ENCODE assay signal across 13 cellular contexts in the genomic region with DNA sequence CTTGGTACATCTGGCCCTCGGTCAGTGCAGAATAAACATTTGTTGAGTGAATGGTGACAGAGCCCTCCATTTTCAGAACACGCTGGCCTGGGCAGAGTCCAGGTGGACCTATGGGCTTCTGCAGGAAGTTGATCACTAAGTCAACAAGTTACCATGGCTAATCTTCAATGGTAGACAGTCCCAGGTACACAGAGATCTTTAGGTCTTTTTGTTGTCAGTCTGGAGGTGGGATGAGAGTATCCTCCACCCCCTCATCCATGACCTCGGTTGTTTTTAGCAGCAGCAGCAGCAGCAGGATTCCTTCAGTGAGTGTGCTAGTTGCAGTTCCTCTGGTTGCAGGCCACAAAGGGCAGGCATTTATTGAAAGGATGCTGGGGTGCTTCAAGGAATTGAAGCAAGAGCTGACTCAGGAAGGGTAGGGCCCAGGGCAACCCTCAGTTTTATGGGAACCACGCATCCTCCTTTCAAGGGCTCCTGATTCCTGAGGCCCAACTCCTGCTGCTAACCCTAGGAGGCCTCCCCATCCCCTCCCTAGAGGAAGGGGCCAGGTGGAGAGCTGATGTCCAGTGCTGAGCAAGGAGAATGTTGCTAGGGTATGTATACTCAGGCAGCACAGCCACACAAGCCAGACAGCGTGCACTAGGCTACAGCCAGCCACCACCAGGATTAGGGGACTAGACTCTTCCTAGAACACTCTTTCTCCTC. TPM values are rescaled to one million over a fixed set of nuclear protein-coding genes. Genes with fewer than 3 reads are reported as not detected.
DNase-seq lines count a peak whose midpoint lies in the region; ATAC-seq and TF ChIP-seq lines count a peak whose summit lies in the region.
"Had no signal": no experiment of that assay in that cellular context is flagged by ENCODE, and none has a peak within 500 bp of the region (broad histone marks: within the 10 kb centered on the region; RNA-seq: fewer than 3 reads in every experiment).

No MANE protein-coding gene starts in this region.

- H3K4me1 ChIP-seq in ascending aorta (no peaks in the 10 kb centered on the region), mesenchymal stem cell (ENCODE audit: control insufficient read depth, insufficient read depth, low read depth, low read length) (peaks cover 14% of the 10 kb centered on the region), transverse colon (peaks cover 0 to 26% (median 5%) of the 10 kb centered on the region in 4 donors)

- H3K27ac Mint-ChIP-seq in activated CD8-positive, alpha-beta T cell treated with anti-CD3 and anti-CD28 coated beads for 36 hours: peak overlapping the region; percentile 5
- H3K27ac Mint-ChIP-seq in activated CD8-positive, alpha-beta T cell treated with anti-CD3 and anti-CD28 coated beads, Interleukin-2, amount 10 ng/mL, durations not matched to agents 7 days and 5 days: no peak overlapping the region

- no peak for TF ChIP-seq EP300 in transverse colon (IDR thresholded peaks at IDR 0.05; ENCODE audit: low read depth)

- WGBS in mesenchymal stem cell: 80% methylated on average over 4 of the region's 5 CpGs
- 66% methylated on average over 5 of the region's 5 CpGs; no CpG with 5 or more reads in 1 of the 2 donors for WGBS in transverse colon (ENCODE audit: low coverage in 1 of 2), 2 donors

- H3K27me3 ChIP-seq in ascending aorta: no peaks in the 10 kb centered on the region
- no peaks in the 10 kb centered on the region for H3K27me3 ChIP-seq in mesenchymal stem cell (ENCODE audit: control insufficient read depth in 1 of 2, insufficient read depth in 1 of 2, low read length in 2 of 2)
- no peaks in the 10 kb centered on the region for H3K27me3 ChIP-seq in transverse colon
- H3K27me3 ChIP-seq: thyroid gland had no signal

- no peaks in the 10 kb centered on the region for H3K27me3 Mint-ChIP-seq in activated CD8-positive, alpha-beta T cell treated with anti-CD3 and anti-CD28 coated beads for 36 hours
- no peaks in the 10 kb centered on the region for H3K27me3 Mint-ChIP-seq in activated CD8-positive, alpha-beta T cell treated with anti-CD3 and anti-CD28 coated beads, Interleukin-2, amount 10 ng/mL, durations not matched to agents 7 days and 5 days (ENCODE audit: low read depth)

- H2AFZ ChIP-seq in mesenchymal stem cell (ENCODE audit: low read depth, low read length): no peak overlapping the region

- H3K36me3 Mint-ChIP-seq in activated CD8-positive, alpha-beta T cell treated with anti-CD3 and anti-CD28 coated beads for 36 hours (ENCODE audit: low read depth): no peaks in the 10 kb centered on the region
- H3K36me3 Mint-ChIP-seq in activated CD8-positive, alpha-beta T cell treated with anti-CD3 and anti-CD28 coated beads, Interleukin-2, amount 10 ng/mL, durations not matched to agents 7 days and 5 days (ENCODE audit: low read depth): no peaks in the 10 kb centered on the region

- H3K4me3 ChIP-seq in ascending aorta: no peak overlapping the region
- peak overlapping the region in 1 of 2 experiments; percentile 77 for H3K4me3 ChIP-seq in mesenchymal stem cell (ENCODE audit: insufficient read depth in 1 of 2, low read depth in 1 of 2, low read length in 2 of 2)
- no peak overlapping the region for H3K4me3 ChIP-seq in transverse colon

- no peak for TF ChIP-seq CTCF in activated CD8-positive, alpha-beta T cell treated with anti-CD3 and anti-CD28 coated beads for 36 hours (IDR thresholded peaks at IDR 0.05)
- TF ChIP-seq CTCF in ascending aorta (IDR thresholded peaks at IDR 0.05) (no peak), transverse colon (IDR thresholded peaks at IDR 0.05) (no peak)

- H3K79me1 ChIP-seq in mesenchymal stem cell (replicated peaks; ENCODE audit: low read length, poor library complexity, severe bottlenecking): peaks cover 10% of the 10 kb centered on the region

- peak overlapping the region in 1 of 2 experiments; percentile 37 for H2BK12ac ChIP-seq in mesenchymal stem cell (ENCODE audit: low read length in 2 of 2)

- no peak for TF ChIP-seq POLR2A in transverse colon (IDR thresholded peaks at IDR 0.05)

- CTCF ChIA-PET in activated CD8-positive, alpha-beta T cell treated with anti-CD3 and anti-CD28 coated beads for 36 hours (lab: Charles Lee): interaction anchor here (1.0 to 2.4 kb wide), 5 partner anchors 35 to 116 kb away, joined by 3 to 12 read pairs (median 4); a partner anchor contains a TSS
- CTCF ChIA-PET in activated CD8-positive, alpha-beta T cell treated with anti-CD3 and anti-CD28 coated beads, Interleukin-2, amount 10 ng/mL, durations not matched to agents 7 days and 5 days (lab: Charles Lee): interaction anchor here (0.6 to 2.7 kb wide), 6 partner anchors 37 to 330 kb away, joined by 3 to 12 read pairs (median 4); a partner anchor contains a TSS

- no peaks in the 10 kb centered on the region for H3K9me3 ChIP-seq in ascending aorta
- no peaks in the 10 kb centered on the region for H3K9me3 ChIP-seq in mesenchymal stem cell (ENCODE audit: control insufficient read depth, low read length)
- H3K9me3 ChIP-seq in transverse colon: no peaks in the 10 kb centered on the region
- H3K9me3 ChIP-seq: thyroid gland had no signal

- H3K18ac ChIP-seq in mesenchymal stem cell (ENCODE audit: low read depth in 1 of 2, low read length in 2 of 2): no peak overlapping the region

- H2BK120ac ChIP-seq in mesenchymal stem cell (ENCODE audit: low read depth, low read length): no peak overlapping the region

- no peaks in the 10 kb centered on the region for H3K9me3 Mint-ChIP-seq in activated CD8-positive, alpha-beta T cell treated with anti-CD3 and anti-CD28 coated beads for 36 hours
- H3K9me3 Mint-ChIP-seq in activated CD8-positive, alpha-beta T cell treated with anti-CD3 and anti-CD28 coated beads, Interleukin-2, amount 10 ng/mL, durations not matched to agents 7 days and 5 days (ENCODE audit: insufficient read depth): no peaks in the 10 kb centered on the region

- H2AK5ac ChIP-seq in mesenchymal stem cell (ENCODE audit: low read length, severe bottlenecking): no peak overlapping the region

- H3K36me3 ChIP-seq in ascending aorta: no peaks in the 10 kb centered on the region
- peaks cover 6% of the 10 kb centered on the region in 2 experiments for H3K36me3 ChIP-seq in mesenchymal stem cell (ENCODE audit: control insufficient read depth in 1 of 2, insufficient read depth in 2 of 2, low read depth in 1 of 2, low read length in 2 of 2)
- no peaks in the 10 kb centered on the region for H3K36me3 ChIP-seq in transverse colon
- H3K36me3 ChIP-seq: thyroid gland had no signal

- H3K4me3 Mint-ChIP-seq in activated CD8-positive, alpha-beta T cell treated with anti-CD3 and anti-CD28 coated beads for 36 hours: no peak overlapping the region
- H3K4me3 Mint-ChIP-seq in activated CD8-positive, alpha-beta T cell treated with anti-CD3 and anti-CD28 coated beads, Interleukin-2, amount 10 ng/mL, durations not matched to agents 7 days and 5 days: no peak overlapping the region

- POLR2A ChIA-PET in activated CD8-positive, alpha-beta T cell treated with anti-CD3 and anti-CD28 coated beads for 36 hours (lab: Charles Lee): no interaction called here
- POLR2A ChIA-PET in activated CD8-positive, alpha-beta T cell treated with anti-CD3 and anti-CD28 coated beads, Interleukin-2, amount 10 ng/mL, durations not matched to agents 7 days and 5 days (lab: Charles Lee): interaction anchor here (0.8 kb wide), 1 partner anchor 591 kb away, joined by 3 read pairs; no protein-coding TSS in a partner anchor

- H4K8ac ChIP-seq in mesenchymal stem cell (ENCODE audit: low read length): no peak overlapping the region

- in situ Hi-C loops in transverse colon (cut with MboI; ENCODE audit: low pct_ligation_motif_present in 1 of 4, low pct_unique_long_range_greater_than_20kb in 1 of 4, low sequenced_read_pairs in 3 of 4): no loop called here

- H3K23ac ChIP-seq in mesenchymal stem cell (ENCODE audit: low read length in 2 of 2): no peak overlapping the region

- H3K9ac ChIP-seq in mesenchymal stem cell (ENCODE audit: low read length): peak overlapping the region; percentile 79

- H3K27ac ChIP-seq in ascending aorta: peak overlapping the region; percentile 83 to 85
- no peak overlapping the region for H3K27ac ChIP-seq in mesenchymal stem cell (ENCODE audit: low read length, poor library complexity, severe bottlenecking)
- peak overlapping the region; percentile 78 to 90 (median 84) for H3K27ac ChIP-seq in transverse colon

- no peak overlapping the region for H3K4ac ChIP-seq in mesenchymal stem cell (ENCODE audit: low read depth in 1 of 2, low read length in 2 of 2)

- H3K14ac ChIP-seq in mesenchymal stem cell (ENCODE audit: low read length in 2 of 2): no peak overlapping the region

- intact Hi-C loops in activated CD8-positive, alpha-beta T cell treated with anti-CD3 and anti-CD28 coated beads for 36 hours (cut with micrococcal nuclease): loop anchor here (10.0 kb wide), 1 partner anchor 113 kb away; no protein-coding TSS in a partner anchor
- intact Hi-C loops in ascending aorta (cut with DNase I): no loop called here
- intact Hi-C loops in transverse colon (cut with DNase I; ENCODE audit: low total_unique reads): no loop called here

- peaks cover 22% of the 10 kb centered on the region for H3K4me1 Mint-ChIP-seq in activated CD8-positive, alpha-beta T cell treated with anti-CD3 and anti-CD28 coated beads for 36 hours (ENCODE audit: low read depth)
- H3K4me1 Mint-ChIP-seq in activated CD8-positive, alpha-beta T cell treated with anti-CD3 and anti-CD28 coated beads, Interleukin-2, amount 10 ng/mL, durations not matched to agents 7 days and 5 days (ENCODE audit: low read depth): peaks cover 12% of the 10 kb centered on the region

- no peak overlapping the region for H4K91ac ChIP-seq in mesenchymal stem cell (ENCODE audit: low read length)

- DNase-seq in activated CD8-positive, alpha-beta T cell treated with anti-CD3 and anti-CD28 coated beads for 36 hours: no peak
- no peak for DNase-seq in activated CD8-positive, alpha-beta T cell treated with anti-CD3 and anti-CD28 coated beads, Interleukin-2, amount 10 ng/mL, durations not matched to agents 7 days and 5 days
- DNase-seq in ascending aorta (ENCODE audit: low spot score in 2 of 2) (no peak), mesenchymal stem cell (no peak), transverse colon (no peak), NCI-H226 (no peak)

- no peak overlapping the region for H3K4me2 ChIP-seq in mesenchymal stem cell (ENCODE audit: low read length, poor library complexity, severe bottlenecking)

- no peak for ATAC-seq in activated CD8-positive, alpha-beta T cell treated with anti-CD3 and anti-CD28 coated beads for 36 hours
- ATAC-seq in activated CD8-positive, alpha-beta T cell treated with anti-CD3 and anti-CD28 coated beads, Interleukin-2, amount 10 ng/mL, durations not matched to agents 7 days and 5 days: no peak
- ATAC-seq in HG03280 (IDR thresholded peaks at IDR 0.05; ENCODE audit: unreplicated experiment): no peak
- no peak for ATAC-seq in HG02642 (IDR thresholded peaks at IDR 0.05; ENCODE audit: poor library complexity, unreplicated experiment)

- no peak overlapping the region for H2BK15ac ChIP-seq in mesenchymal stem cell (ENCODE audit: low read depth, poor library complexity, severe bottlenecking)

- no peak overlapping the region for H2BK5ac ChIP-seq in mesenchymal stem cell (ENCODE audit: low read depth, low read length, poor library complexity, severe bottlenecking)

RNA-seq across cellular contexts. Expression of a gene that starts 1.7 kb away (rescaled TPM):
- 1 to 10 TPM; 1.0 to 1.3 TPM for total RNA-seq in activated CD8-positive, alpha-beta T cell treated with anti-CD3 and anti-CD28 coated beads for 36 hours
- 1 to 10 TPM; 1.4 to 1.5 TPM for total RNA-seq in activated CD8-positive, alpha-beta T cell treated with anti-CD3 and anti-CD28 coated beads, Interleukin-2, amount 10 ng/mL, durations not matched to agents 7 days and 5 days
- total RNA-seq in ascending aorta: not detected
- polyA plus RNA-seq in mesenchymal stem cell (2013, experiment 1 of 2): 4.4 TPM
- polyA plus RNA-seq in mesenchymal stem cell (2013, experiment 2 of 2): 4.5 TPM
- 1 to 10 TPM in 2 of 4 donors, under 1 TPM in 1, not detected in 1; 0.40 to 2.6 (median 1.6) TPM for total RNA-seq in transverse colon

RNA-seq across cellular contexts. Expression of a gene that starts 44.8 kb away (rescaled TPM):
- total RNA-seq in activated CD8-positive, alpha-beta T cell treated with anti-CD3 and anti-CD28 coated beads for 36 hours: 1 to 10 TPM; 1.7 TPM
- 1 to 10 TPM; 4.0 TPM for total RNA-seq in activated CD8-positive, alpha-beta T cell treated with anti-CD3 and anti-CD28 coated beads, Interleukin-2, amount 10 ng/mL, durations not matched to agents 7 days and 5 days
- total RNA-seq in ascending aorta: 2.0 TPM
- polyA plus RNA-seq in mesenchymal stem cell (2013, experiment 1 of 2): 7.2 TPM
- polyA plus RNA-seq in mesenchymal stem cell (2013, experiment 2 of 2): 7.0 TPM
- total RNA-seq in transverse colon: 1 to 10 TPM; 3.7 to 8.2 (median 5.5) TPM

RNA-seq across cellular contexts. Expression of a gene that starts 48.4 kb away (rescaled TPM):
- not detected for total RNA-seq in activated CD8-positive, alpha-beta T cell treated with anti-CD3 and anti-CD28 coated beads for 36 hours
- total RNA-seq in activated CD8-positive, alpha-beta T cell treated with anti-CD3 and anti-CD28 coated beads, Interleukin-2, amount 10 ng/mL, durations not matched to agents 7 days and 5 days: not detected
- total RNA-seq in ascending aorta (not detected), transverse colon (not detected)
- polyA plus RNA-seq in mesenchymal stem cell (2013, experiment 1 of 2): not detected
- polyA plus RNA-seq in mesenchymal stem cell (2013, experiment 2 of 2): not detected
- total RNA-seq: lower leg skin, MCF 10A, NCI-H460, posterior vena cava, thyroid gland had no signal
